ENCODE assay signal across 8 cellular contexts in genomic region chr17:28335201-28335958, GRCh38. TPM values are rescaled to one million over a fixed set of nuclear protein-coding genes. Genes with fewer than 3 reads are reported as not detected.
DNase-seq lines count a peak whose midpoint lies in the region; ATAC-seq and TF ChIP-seq lines count a peak whose summit lies in the region.

Gene IFT20 (minus strand): TSS chr17:28335472. CDS start chr17:28331985, 3,487 bp downstream.
Gene TNFAIP1 (plus strand): TSS chr17:28335761. CDS start chr17:28339522, 3,761 bp downstream.

- H3K4me2 ChIP-seq in Karpas-422 (ENCODE audit: low read depth, low read length, poor library complexity, severe bottlenecking): peak within 1 kb of the TSS; percentile 99

- H3K79me2 ChIP-seq in Karpas-422 (ENCODE audit: low read length): peaks cover 55% of the 10 kb centered on the region

- H4K20me1 ChIP-seq in Karpas-422 (ENCODE audit: insufficient read depth, low read depth, low read length): no peaks in the 10 kb centered on the region

- H3K9me3 ChIP-seq in Karpas-422 (ENCODE audit: low read length) (no peaks in the 10 kb centered on the region), esophagus muscularis mucosa (no peaks in the 10 kb centered on the region), muscle layer of duodenum (ENCODE audit: control insufficient read depth in 1 of 2, low read length in 2 of 2) (no peaks in the 10 kb centered on the region)

- TF ChIP-seq EP300 in esophagus muscularis mucosa (IDR thresholded peaks at IDR 0.05): no peak

- WGBS in esophagus muscularis mucosa: no CpG with 5 or more reads among the region's 62 CpGs

- intact Hi-C loops in esophagus muscularis mucosa (cut with DNase I): loop anchor here (10.0 kb wide), 1 partner anchor 291 kb away; the partner anchor contains the start of gene NLK

- H3K9me2 ChIP-seq in Karpas-422 (replicated peaks; ENCODE audit: insufficient read depth, low read length): no peaks in the 10 kb centered on the region

- DNase-seq in DMS79 treated with DMSO at 0.1 percent for 48 hours (lab: John Stamatoyannopoulos, UW) (peak; percentile 98), Karpas-422 (peak; percentile 100), RKO (ENCODE audit: low spot score) (peak; percentile 100), activated T-helper 1 cell treated with Interleukin-2 at 50 U/mL for 16 hours (ENCODE audit: low read depth) (peak; percentile 97), esophagus muscularis mucosa (ENCODE audit: extremely low spot score) (peak; percentile 100)
- DNase-seq in stimulated activated CD8-positive, alpha-beta memory T cell treated with anti-CD3 and anti-CD28 coated beads, Interleukin-7, amount 100 ng/mL, for 4 hours (ENCODE audit: low read depth in 2 of 2): peak; percentile 97 to 98

- H3K27me3 ChIP-seq in Karpas-422 (ENCODE audit: low read length) (no peaks in the 10 kb centered on the region), esophagus muscularis mucosa (no peaks in the 10 kb centered on the region), muscle layer of duodenum (ENCODE audit: low read depth, low read length) (no peaks in the 10 kb centered on the region)

- H3K9ac ChIP-seq in Karpas-422 (ENCODE audit: low read length): peak within 1 kb of the TSS; percentile 91

- TF ChIP-seq CTCF in esophagus muscularis mucosa (IDR thresholded peaks at IDR 0.05): peak in 1 of 3 experiments; percentile 20

- H3K36me3 ChIP-seq in Karpas-422 (ENCODE audit: insufficient read depth, low read length) (no peaks in the 10 kb centered on the region), esophagus muscularis mucosa (peaks cover 24 to 32% (median 30%) of the 10 kb centered on the region in 4 donors), muscle layer of duodenum (ENCODE audit: control insufficient read depth in 1 of 2, insufficient read depth in 2 of 2, low read length in 2 of 2) (peaks cover 14 to 27% of the 10 kb centered on the region in 2 donors)

- H3K4me1 ChIP-seq in Karpas-422 (ENCODE audit: low read length) (peaks cover 27% of the 10 kb centered on the region), esophagus muscularis mucosa (peaks cover 55 to 67% (median 58%) of the 10 kb centered on the region in 4 donors), muscle layer of duodenum (ENCODE audit: control insufficient read depth in 1 of 2, insufficient read depth in 2 of 2, low read length in 2 of 2) (peaks cover 18 to 43% of the 10 kb centered on the region in 2 donors)

- ATAC-seq in GM21825 (IDR thresholded peaks at IDR 0.05; ENCODE audit: unreplicated experiment): peak; percentile 94

- peak; percentile 96 for TF ChIP-seq POLR2A in esophagus muscularis mucosa (IDR thresholded peaks at IDR 0.05; ENCODE audit: low read depth)

- H3K4me3 ChIP-seq in Karpas-422 (ENCODE audit: low read length) (peak within 1 kb of the TSS; percentile 89), esophagus muscularis mucosa (peak within 1 kb of the TSS; percentile 79 to 90 (median 84)), muscle layer of duodenum (ENCODE audit: low read depth in 1 of 2, low read length in 2 of 2) (peak within 1 kb of the TSS; percentile 74 to 89)

- peak within 1 kb of the TSS; percentile 40; the same call in 1 of the 2 replicates for H2AFZ ChIP-seq in Karpas-422 (ENCODE audit: low read length)

- H3K27ac ChIP-seq in Karpas-422 (ENCODE audit: low read length) (no peak within 1 kb of the TSS), esophagus muscularis mucosa (replicated peaks in 1 of 4) (peak within 1 kb of the TSS; percentile 91 to 99 (median 97)), muscle layer of duodenum (ENCODE audit: low read length) (peak within 1 kb of the TSS; percentile 94)

RNA-seq across cellular contexts. Expression of gene IFT20, which starts in this region (rescaled TPM):
- total RNA-seq in Karpas-422 (2014; rRNA removed; shearing (Covaris generic); ENCODE audit: low replicate concordance): 44.5 and 56.6 TPM in 2 replicates
- 10 to 100 TPM; 41.3 to 63.5 (median 47.0) TPM for total RNA-seq in esophagus muscularis mucosa

RNA-seq across cellular contexts. Expression of gene TNFAIP1, which starts in this region (rescaled TPM):
- 8.5 and 16.6 TPM in 2 replicates for total RNA-seq in Karpas-422 (2014; rRNA removed; shearing (Covaris generic); ENCODE audit: low replicate concordance)
- total RNA-seq in esophagus muscularis mucosa: 10 to 100 TPM; 23.7 to 43.8 (median 34.8) TPM
